27 cellular contexts compared by ENCODE assay signal in the genomic region with DNA sequence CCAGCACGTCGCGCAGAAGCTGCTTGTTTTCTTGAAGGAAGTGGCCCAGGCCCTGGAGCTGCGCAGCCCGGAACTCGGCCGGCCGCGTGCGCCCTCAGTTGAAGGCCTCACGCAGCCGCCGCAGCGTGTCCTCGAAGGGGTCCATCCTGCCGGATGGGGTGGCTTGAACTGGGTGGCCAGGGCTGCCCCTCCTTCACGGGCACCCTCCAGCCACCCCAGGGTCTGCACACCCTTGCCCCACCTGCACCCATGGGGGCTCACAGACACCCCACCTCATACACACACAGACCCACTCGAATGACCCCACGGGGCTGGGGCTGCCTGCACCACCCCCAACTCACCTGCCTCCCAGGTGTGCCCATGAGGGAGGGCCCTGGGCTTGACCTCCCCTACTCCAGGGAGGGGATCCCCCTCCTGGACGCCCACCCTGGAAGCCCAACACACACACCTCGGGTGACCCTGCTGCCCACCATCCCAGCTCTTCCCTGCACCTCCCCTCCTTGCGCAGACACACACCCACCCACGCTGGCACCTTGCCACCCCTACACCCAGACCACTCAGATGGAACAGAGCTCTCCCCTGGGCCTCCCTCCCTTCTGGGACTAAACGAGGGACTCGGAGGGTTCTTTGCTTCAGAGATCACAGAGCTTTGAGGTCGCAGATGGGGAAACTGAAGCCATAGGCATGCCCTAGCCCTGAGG. TPM values are rescaled to one million over a fixed set of nuclear protein-coding genes. Genes with fewer than 3 reads are reported as not detected.
DNase-seq lines count a peak whose midpoint lies in the region; ATAC-seq, FAIRE-seq and TF ChIP-seq lines count a peak whose summit lies in the region.
"Had no signal": no experiment of that assay in that cellular context is flagged by ENCODE, and none has a peak within 500 bp of the region (broad histone marks: within the 10 kb centered on the region; RNA-seq: fewer than 3 reads in every experiment).

No MANE protein-coding gene starts in this region.

- H3K79me2 ChIP-seq in K562 (ENCODE audit: control insufficient read depth, insufficient read depth, low read length) (no peaks in the 10 kb centered on the region), H9 (ENCODE audit: insufficient read depth, low read length) (no peaks in the 10 kb centered on the region)

- no peak for TF ChIP-seq RAD21 in K562 (CRISPR knock-in tag; conservative IDR thresholded peaks at IDR 0.05 in 1 of 2, IDR thresholded peaks at IDR 0.05 in 1 of 2)

- no peaks in the 10 kb centered on the region for H3K79me1 ChIP-seq in H9 (ENCODE audit: insufficient read depth, low read depth, low read length, poor library complexity, severe bottlenecking)

- H4K91ac ChIP-seq in H9 (ENCODE audit: insufficient read length, low read depth, low read length), result no peak overlapping the region

- 21% methylated on average over 18 of the region's 26 CpGs for WGBS in K562 (ENCODE audit: insufficient coverage, low coverage, missing lambda C conversion rate)
- no CpG with 5 or more reads among the region's 26 CpGs for WGBS in H9 (ENCODE audit: extremely low coverage, insufficient read length, low lambda C conversion rate)

- intact Hi-C loops in K562 (cut with micrococcal nuclease) (no loop called here), sciatic nerve (cut with DNase I) (loop anchor here (5.0 kb wide), 1 partner anchor 110 kb away; no protein-coding TSS in a partner anchor)

- DNase-seq in GM10266 (ENCODE audit: extremely low spot score), result peak; percentile 31
- peak; percentile 56 for DNase-seq in HuH-7 (ENCODE audit: low spot score)
- DNase-seq in K562 (ENCODE audit: extremely low read depth in 1 of 4, low spot score in 3 of 4), result no peak
- no peak for DNase-seq in sciatic nerve (ENCODE audit: low spot score)
- DNase-seq in HCEC 1CT, result no peak
- no peak for DNase-seq in H9
- DNase-seq: activated CD4-positive, alpha-beta T cell treated with anti-CD3 and anti-CD28 coated beads for 48 hours; activated T-cell treated with anti-CD3 and anti-CD28 coated beads for 4 hours; anterior cingulate cortex; central memory CD4-positive, alpha-beta T cell; effector CD4-positive, alpha-beta T cell; esophagus squamous epithelium; glutamatergic neuron; GOT3; NCI-H1105 treated with DMSO at 0.1 percent for 48 hours; NCI-H2171 treated with DMSO at 0.1 percent for 48 hours; NCI-H774; ovary; stimulated activated CD4-positive, alpha-beta T cell treated with anti-CD3 and anti-CD28 coated beads, Interleukin-2, amount 100 ng/mL, for 24 hours; substantia nigra; T1000 had no signal

- H3K4ac ChIP-seq in H9 (ENCODE audit: low read depth, low read length), result no peak overlapping the region

- H4K20me1 ChIP-seq in K562 (replicated peaks; ENCODE audit: control insufficient read depth, insufficient read depth, low read length), result 0 out of 2 replicates have a peak, but pooled peaks cover 9% of the 10 kb centered on the region
- H4K20me1 ChIP-seq in H9 (ENCODE audit: control insufficient read depth, insufficient read depth, insufficient read length), result no peaks in the 10 kb centered on the region

- H2BK12ac ChIP-seq in H9 (ENCODE audit: insufficient read length, low read depth, low read length), result no peak overlapping the region

- no peak; the same call in 2 of the 3 replicates for ATAC-seq in K562
- ATAC-seq in sciatic nerve, result peak; percentile 19
- no peak for ATAC-seq in HG03039 (IDR thresholded peaks at IDR 0.05; ENCODE audit: unreplicated experiment)

- no peak overlapping the region for H3K4me3 Mint-ChIP-seq in H9

- TF ChIP-seq POLR2A in K562 (conservative IDR thresholded peaks at IDR 0.05), result no peak

- in situ Hi-C loops in K562 (cut with MboI), result loop anchor here (10.0 kb wide), 1 partner anchor 127 kb away; no protein-coding TSS in a partner anchor

- H2BK20ac ChIP-seq in H9 (ENCODE audit: low read depth, low read length, poor library complexity, severe bottlenecking), result no peak overlapping the region

- H3K27ac ChIP-seq in K562 (ENCODE audit: extremely low read depth, low read depth, low read length), result no peak overlapping the region
- H3K27ac ChIP-seq in H9 (ENCODE audit: insufficient read length, low read depth, low read length), result no peak overlapping the region
- H3K27ac ChIP-seq: esophagus squamous epithelium, KMS-11, ovary had no signal

- H2AK5ac ChIP-seq in H9 (ENCODE audit: insufficient read length, low read length), result no peak overlapping the region

- H2BK15ac ChIP-seq in H9 (ENCODE audit: low read depth, low read length), result no peak overlapping the region

- TF ChIP-seq CTCF in GM10266 (IDR thresholded peaks at IDR 0.05; ENCODE audit: control insufficient read depth, insufficient read depth, low read depth, missing control alignments) (no peak), K562 (IDR thresholded peaks at IDR 0.05 in 2 of 3, conservative IDR thresholded peaks at IDR 0.05 in 1 of 3; ENCODE audit: insufficient read depth in 2 of 3, low read depth in 1 of 3, low read length in 3 of 3) (no peak), H9 (conservative IDR thresholded peaks at IDR 0.05) (no peak)

- no peaks in the 10 kb centered on the region for H3K36me3 Mint-ChIP-seq in H9 (ENCODE audit: insufficient read depth in 1 of 3, low read depth in 3 of 3)

- H3K36me3 ChIP-seq in K562 (ENCODE audit: control insufficient read depth, insufficient read depth, low read length), result no peaks in the 10 kb centered on the region
- H3K36me3 ChIP-seq: ovary had no signal

- peaks cover 5% of the 10 kb centered on the region for H3K27me3 Mint-ChIP-seq in H9 (ENCODE audit: low read depth)

- H3K23ac ChIP-seq in H9 (ENCODE audit: insufficient read length, low read depth, low read length), result no peak overlapping the region

- H3K27me3 ChIP-seq in K562 (ENCODE audit: control insufficient read depth in 2 of 2, insufficient read depth in 2 of 2, low read length in 2 of 2) (peaks cover 16 to 42% of the 10 kb centered on the region in 2 experiments; a peak in 4 of 5 replicates), H9 (ENCODE audit: insufficient read depth, low read length) (no peaks in the 10 kb centered on the region)
- H3K27me3 ChIP-seq: ovary had no signal

- no peaks in the 10 kb centered on the region for H3K9me3 Mint-ChIP-seq in H9

- H2BK120ac ChIP-seq in H9 (ENCODE audit: low read depth, low read length, poor library complexity, severe bottlenecking), result no peak overlapping the region

- POLR2A ChIA-PET in K562 (lab: Yijun Ruan, JAX), result interaction anchor here (0.8 kb wide), 1 partner anchor 78 kb away, joined by 3 read pairs; no protein-coding TSS in a partner anchor

- H3K18ac ChIP-seq in H9 (ENCODE audit: insufficient read length, low read depth, low read length), result no peak overlapping the region

- H3K9ac ChIP-seq in K562 (ENCODE audit: insufficient read depth in 1 of 2, low read depth in 2 of 2, low read length in 2 of 2), result no peak overlapping the region
- no peak overlapping the region for H3K9ac ChIP-seq in H9 (ENCODE audit: extremely low read depth, insufficient read length, low read length)
- H3K9ac ChIP-seq: KMS-11 had no signal

- H3K9me1 ChIP-seq in K562 (ENCODE audit: control insufficient read depth, insufficient read depth, low read length), result no peaks in the 10 kb centered on the region

- no TSS peak for BruUV-seq in K562 (replicated peaks; lab: Mats Ljungman, UMichigan)

- peaks cover 0 to 30% of the 10 kb centered on the region in 2 experiments; a peak in 2 of 5 replicates for H3K4me1 ChIP-seq in K562 (replicated peaks in 1 of 2; ENCODE audit: control insufficient read depth in 2 of 2, insufficient read depth in 2 of 2, low read length in 2 of 2)
- H3K4me1 ChIP-seq in H9 (ENCODE audit: insufficient read depth, low read length), result no peaks in the 10 kb centered on the region

- no peak for FAIRE-seq in K562 (lab: Jason Lieb, UNC)
- FAIRE-seq: D721Med had no signal

- CTCF ChIA-PET in K562 (lab: Yijun Ruan, JAX; ENCODE audit: low intra/inter-chr PET ratio), result no interaction called here

- no peak overlapping the region for H3K4me3 ChIP-seq in K562
- H3K4me3 ChIP-seq: esophagus squamous epithelium, lung, ovary had no signal

- no peaks in the 10 kb centered on the region for H3K23me2 ChIP-seq in H9 (ENCODE audit: insufficient read length, low read depth, low read length, poor library complexity, severe bottlenecking)

- H2BK5ac ChIP-seq in H9 (ENCODE audit: insufficient read length, low read length), result no peak overlapping the region

- H3K14ac ChIP-seq in H9 (ENCODE audit: insufficient read depth, low read length), result no peak overlapping the region

- 0 out of 2 replicates have a peak, but pooled peaks cover 1% of the 10 kb centered on the region for H3K9me3 ChIP-seq in K562 (replicated peaks; ENCODE audit: control insufficient read depth, insufficient read depth, low read depth, low read length)
- no peaks in the 10 kb centered on the region for H3K9me3 ChIP-seq in H9 (ENCODE audit: control insufficient read depth, low read depth, low read length)
- H3K9me3 ChIP-seq: esophagus squamous epithelium, ovary had no signal

- no peak for TF ChIP-seq EP300 in K562 (IDR thresholded peaks at IDR 0.05; ENCODE audit: low read length)

- H4K5ac ChIP-seq in H9 (ENCODE audit: insufficient read length, low read depth, low read length), result no peak overlapping the region

- no peak overlapping the region for H3K27ac Mint-ChIP-seq in H9

- H3K4me1 Mint-ChIP-seq in H9, result no peaks in the 10 kb centered on the region

- no peak overlapping the region for H3K56ac ChIP-seq in H9 (ENCODE audit: insufficient read length, low read depth, low read length)

- H3T11ph ChIP-seq in H9 (ENCODE audit: low read length), result no peak overlapping the region

- H2AFZ ChIP-seq in K562 (ENCODE audit: low read depth, low read length) (no peak overlapping the region), H9 (ENCODE audit: low read length) (no peak overlapping the region)

- no peak overlapping the region for H4K8ac ChIP-seq in H9 (replicated peaks; ENCODE audit: insufficient read length, low read depth, low read length)

- no peak overlapping the region for H3K4me2 ChIP-seq in K562 (ENCODE audit: insufficient read depth, low read length)
- no peak overlapping the region for H3K4me2 ChIP-seq in H9 (ENCODE audit: insufficient read depth, insufficient read length, low read length)
- H3K4me2 ChIP-seq: KMS-11 had no signal

RNA-seq across cellular contexts. Expression of a gene that starts 6.8 kb away (rescaled TPM):
- not detected in 2 replicates for total RNA-seq in K562 (2011; cell fraction: chromatin; rRNA removed; ENCODE audit: low replicate concordance)
- not detected in 2 replicates for total RNA-seq in K562 (2011; cell fraction: nucleolus; rRNA removed)
- not detected in 2 replicates for total RNA-seq in K562 (2011; cell fraction: nucleoplasm; rRNA removed)
- total RNA-seq in K562 (2014; rRNA removed) (not detected in 2 replicates), K562 (2014; rRNA removed; fragmentation: Illumina TruSeq; extraction: Trizol) (not detected in 2 replicates), K562 (2015; rRNA removed; fragmentation: Illumina TruSeq; extraction: Trizol) (not detected in 2 replicates), K562 (2021) (not detected in 2 replicates), sciatic nerve (not detected), H9 (2021) (not detected in 2 replicates)
- polyA plus RNA-seq in K562 (2011; rRNA removed) (not detected in 2 replicates), K562 (2014; fragmentation: Illumina TruSeq; extraction: Trizol) (not detected in 2 replicates), K562 (2014; fragmentation: Nextera tagmentation; extraction: Ambion mirVana) (not detected), K562 (2014; rRNA removed) (not detected in 2 replicates)
- polyA plus RNA-seq in K562 (2011; cell fraction: cytosol; rRNA removed), result not detected in 2 replicates
- not detected in 2 replicates for polyA plus RNA-seq in K562 (2011; cell fraction: nucleus; rRNA removed)
- polyA plus RNA-seq in K562 (2012), result not detected in 2 replicates
- polyA minus RNA-seq in K562 (2011; rRNA and poly(A)+ RNA removed), result not detected in 2 replicates
- polyA minus RNA-seq in K562 (2011; cell fraction: cytosol; rRNA and poly(A)+ RNA removed), result not detected in 2 replicates
- not detected in 2 replicates for polyA minus RNA-seq in K562 (2011; cell fraction: nucleus; rRNA and poly(A)+ RNA removed)
- polyA plus RNA-seq: BJ, ovary had no signal

RNA-seq across cellular contexts. Expression of a gene that starts 17.1 kb away (rescaled TPM):
- not detected in 2 replicates for total RNA-seq in K562 (2011; cell fraction: chromatin; rRNA removed; ENCODE audit: low replicate concordance)
- total RNA-seq in K562 (2011; cell fraction: nucleolus; rRNA removed), result not detected in 2 replicates
- total RNA-seq in K562 (2011; cell fraction: nucleoplasm; rRNA removed), result not detected in 2 replicates
- total RNA-seq in K562 (2014; rRNA removed) (not detected in 2 replicates), K562 (2014; rRNA removed; fragmentation: Illumina TruSeq; extraction: Trizol) (not detected in 2 replicates), K562 (2015; rRNA removed; fragmentation: Illumina TruSeq; extraction: Trizol) (not detected in 2 replicates), K562 (2021) (not detected in 2 replicates), sciatic nerve (0.45 TPM), H9 (2021) (not detected in 2 replicates)
- polyA plus RNA-seq in K562 (2011; rRNA removed) (not detected in 2 replicates), K562 (2014; fragmentation: Illumina TruSeq; extraction: Trizol) (not detected in 2 replicates), K562 (2014; fragmentation: Nextera tagmentation; extraction: Ambion mirVana) (not detected), K562 (2014; rRNA removed) (not detected in 2 replicates)
- polyA plus RNA-seq in K562 (2011; cell fraction: cytosol; rRNA removed), result not detected in 2 replicates
- polyA plus RNA-seq in K562 (2011; cell fraction: nucleus; rRNA removed), result not detected in 2 replicates
- not detected in 2 replicates for polyA plus RNA-seq in K562 (2012)
- polyA minus RNA-seq in K562 (2011; rRNA and poly(A)+ RNA removed), result not detected in 2 replicates
- polyA minus RNA-seq in K562 (2011; cell fraction: cytosol; rRNA and poly(A)+ RNA removed), result not detected in 2 replicates
- polyA minus RNA-seq in K562 (2011; cell fraction: nucleus; rRNA and poly(A)+ RNA removed), result not detected in 2 replicates
- total RNA-seq: SK-MEL-5 had no signal
- polyA plus RNA-seq: BJ had no signal

RNA-seq across cellular contexts. Expression of a gene that starts 28.1 kb away (rescaled TPM):
- total RNA-seq in K562 (2011; cell fraction: chromatin; rRNA removed; ENCODE audit: low replicate concordance), result not detected in 2 replicates
- not detected in 2 replicates for total RNA-seq in K562 (2011; cell fraction: nucleolus; rRNA removed)
- not detected in 2 replicates for total RNA-seq in K562 (2011; cell fraction: nucleoplasm; rRNA removed)
- total RNA-seq in K562 (2014; rRNA removed) (not detected in 2 replicates), K562 (2014; rRNA removed; fragmentation: Illumina TruSeq; extraction: Trizol) (not detected in 2 replicates), K562 (2015; rRNA removed; fragmentation: Illumina TruSeq; extraction: Trizol) (not detected in 2 replicates), K562 (2021) (not detected in 2 replicates), sciatic nerve (not detected), H9 (2021) (not detected in 2 replicates)
- polyA plus RNA-seq in K562 (2011; rRNA removed) (not detected in 2 replicates), K562 (2014; fragmentation: Illumina TruSeq; extraction: Trizol) (not detected in 2 replicates), K562 (2014; fragmentation: Nextera tagmentation; extraction: Ambion mirVana) (not detected), K562 (2014; rRNA removed) (not detected in 2 replicates)
- polyA plus RNA-seq in K562 (2011; cell fraction: cytosol; rRNA removed), result not detected in 2 replicates
- polyA plus RNA-seq in K562 (2011; cell fraction: nucleus; rRNA removed), result not detected in 2 replicates
- polyA plus RNA-seq in K562 (2012), result 0.14 and 0.18 TPM in 2 replicates
- polyA minus RNA-seq in K562 (2011; rRNA and poly(A)+ RNA removed), result not detected in 2 replicates
- polyA minus RNA-seq in K562 (2011; cell fraction: cytosol; rRNA and poly(A)+ RNA removed), result not detected in 2 replicates
- not detected in 2 replicates for polyA minus RNA-seq in K562 (2011; cell fraction: nucleus; rRNA and poly(A)+ RNA removed)
- total RNA-seq: esophagus squamous epithelium, lung, ovary, SK-MEL-5 had no signal
- polyA plus RNA-seq: BJ, lung, ovary had no signal

RNA-seq across cellular contexts. Expression of a gene that starts 37.9 kb away (rescaled TPM):
- 2.8 and 15.1 TPM in 2 replicates for total RNA-seq in K562 (2011; cell fraction: chromatin; rRNA removed; ENCODE audit: low replicate concordance)
- total RNA-seq in K562 (2011; cell fraction: nucleolus; rRNA removed), result 22.0 and 23.0 TPM in 2 replicates
- total RNA-seq in K562 (2011; cell fraction: nucleoplasm; rRNA removed), result 9.8 and 13.5 TPM in 2 replicates
- total RNA-seq in K562 (2014; rRNA removed) (23.8 and 36.3 TPM in 2 replicates), K562 (2014; rRNA removed; fragmentation: Illumina TruSeq; extraction: Trizol) (1.5 and 2.0 TPM in 2 replicates), K562 (2015; rRNA removed; fragmentation: Illumina TruSeq; extraction: Trizol) (6.2 and 6.6 TPM in 2 replicates), K562 (2021) (26.7 and 27.8 TPM in 2 replicates), sciatic nerve (7.8 TPM), H9 (2021) (6.5 and 6.8 TPM in 2 replicates)
- polyA plus RNA-seq in K562 (2011; rRNA removed) (4.3 and 6.2 TPM in 2 replicates), K562 (2014; fragmentation: Illumina TruSeq; extraction: Trizol) (5.0 and 14.0 TPM in 2 replicates), K562 (2014; fragmentation: Nextera tagmentation; extraction: Ambion mirVana) (under 1 TPM; 0.23 to 0.85 TPM), K562 (2014; rRNA removed) (21.7 and 27.2 TPM in 2 replicates)
- polyA plus RNA-seq in K562 (2011; cell fraction: cytosol; rRNA removed), result 11.0 and 34.8 TPM in 2 replicates
- polyA plus RNA-seq in K562 (2011; cell fraction: nucleus; rRNA removed), result 27.2 and 46.8 TPM in 2 replicates
- polyA plus RNA-seq in K562 (2012), result 20.9 and 25.8 TPM in 2 replicates
- polyA minus RNA-seq in K562 (2011; rRNA and poly(A)+ RNA removed), result 0.72 and 1.2 TPM in 2 replicates
- polyA minus RNA-seq in K562 (2011; cell fraction: cytosol; rRNA and poly(A)+ RNA removed), result 5.7 and 7.1 TPM in 2 replicates
- 11.9 and 15.1 TPM in 2 replicates for polyA minus RNA-seq in K562 (2011; cell fraction: nucleus; rRNA and poly(A)+ RNA removed)

Comparison
In these comparisons a context has a peak if more than half of its experiments do, and no peak if none do; other contexts are left out.
1. DNase-seq: peak in GM10266 (single experiment) and HuH-7 (single experiment); none in K562 (0 of 4), sciatic nerve (single experiment), HCEC 1CT (single experiment) and H9 (single experiment).